21 cellular contexts compared by ENCODE assay signal in the genomic region with DNA sequence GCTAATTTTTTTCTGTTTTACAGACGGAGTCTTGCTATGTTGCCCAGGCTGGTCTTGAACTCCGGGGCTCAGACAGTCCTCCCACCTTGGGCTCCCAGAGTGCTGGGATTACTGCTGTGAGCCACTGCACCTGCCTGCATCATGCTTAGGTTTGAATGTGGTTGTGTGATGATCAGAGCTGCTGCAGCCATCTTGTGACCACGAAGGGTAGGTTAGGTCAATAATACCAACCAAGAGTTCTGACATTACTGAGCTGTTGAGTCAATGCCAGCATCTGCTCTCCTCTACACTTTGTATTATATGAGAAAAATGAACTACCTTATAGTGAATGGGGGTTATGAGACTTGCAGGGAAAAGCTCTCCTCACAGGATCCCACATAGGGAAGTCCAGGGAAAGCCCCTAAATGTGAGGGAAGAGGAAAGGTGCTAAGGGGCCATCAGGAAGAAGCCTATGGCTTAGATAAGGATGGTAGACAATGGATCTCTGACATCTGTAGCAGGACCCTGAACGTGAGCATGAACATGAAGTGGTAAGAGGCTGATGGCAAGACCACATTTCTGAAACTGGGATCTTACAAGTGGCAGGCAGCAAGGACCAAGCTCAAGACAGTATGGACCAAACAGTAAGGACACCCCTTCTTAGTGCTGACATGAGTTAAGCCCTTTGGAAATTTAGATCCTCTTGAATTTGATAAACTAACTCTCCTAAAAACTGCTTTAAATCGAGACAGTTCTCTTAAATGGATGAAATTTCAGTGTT.
DNase-seq lines count a peak whose midpoint lies in the region; TF ChIP-seq lines count a peak whose summit lies in the region.
"Had no signal": no experiment of that assay in that cellular context is flagged by ENCODE, and none has a peak within 500 bp of the region (broad histone marks: within the 10 kb centered on the region; RNA-seq: fewer than 3 reads in every experiment).

No MANE protein-coding gene starts in this region.

- H3K4me3 ChIP-seq in suprapubic skin, result no peak overlapping the region
- H3K4me3 ChIP-seq: cardiac muscle cell, lower lobe of right lung, right atrium auricular region had no signal

- no peak for DNase-seq in activated naive CD4-positive, alpha-beta T cell treated with anti-CD3 and anti-CD28 coated beads, Interleukin-2, amount 50 U/mL, for 16 hours
- DNase-seq in mesothelial cell of epicardium (ENCODE audit: low spot score in 2 of 2, unreplicated experiment in 2 of 2) (no peak), NCI-H146 treated with DMSO at 0.1 percent for 48 hours (lab: John Stamatoyannopoulos, UW; ENCODE audit: unreplicated experiment) (no peak), NCI-H2196 treated with DMSO at 0.1 percent for 48 hours (lab: John Stamatoyannopoulos, UW; ENCODE audit: unreplicated experiment) (no peak), suprapubic skin (ENCODE audit: low spot score in 2 of 2) (no peak)
- DNase-seq: activated CD4-positive, CD25-positive, alpha-beta regulatory T cell; activated CD8-positive, alpha-beta memory T cell treated with anti-CD3 and anti-CD28 coated beads for 24 hours; amygdala; lower lobe of right lung; NCI-H1417 treated with DMSO at 0.1 percent for 48 hours; NCI-H526; occipital lobe; SK-N-SH; T-helper 9 cell had no signal

- TF ChIP-seq CTCF in mesothelial cell of epicardium (IDR thresholded peaks at IDR 0.05; ENCODE audit: unreplicated experiment) (no peak), suprapubic skin (IDR thresholded peaks at IDR 0.05) (no peak)

- 94% methylated on average over 5 of the region's 5 CpGs for WGBS in suprapubic skin

- no peaks in the 10 kb centered on the region for H3K27me3 ChIP-seq in suprapubic skin
- H3K27me3 ChIP-seq: cardiac muscle cell, right atrium auricular region had no signal

- peaks cover 17% of the 10 kb centered on the region for H3K36me3 Mint-ChIP-seq in activated naive CD4-positive, alpha-beta T cell treated with anti-CD3 and anti-CD28 coated beads, Interleukin-2, amount 50 U/mL, for 24 hours
- peaks cover 15% of the 10 kb centered on the region for H3K36me3 Mint-ChIP-seq in activated naive CD8-positive, alpha-beta T cell
- peaks cover 37% of the 10 kb centered on the region for H3K36me3 Mint-ChIP-seq in mesothelial cell of epicardium

- peaks cover 10% of the 10 kb centered on the region for H3K4me1 ChIP-seq in suprapubic skin

- H3K27ac ChIP-seq in suprapubic skin, result no peak overlapping the region
- H3K27ac ChIP-seq: C4-2B, lower lobe of right lung, right atrium auricular region had no signal

- no peak for TF ChIP-seq EP300 in suprapubic skin (IDR thresholded peaks at IDR 0.05)

- H3K27me3 Mint-ChIP-seq in activated naive CD4-positive, alpha-beta T cell treated with anti-CD3 and anti-CD28 coated beads, Interleukin-2, amount 50 U/mL, for 24 hours, result no peaks in the 10 kb centered on the region
- no peaks in the 10 kb centered on the region for H3K27me3 Mint-ChIP-seq in activated naive CD8-positive, alpha-beta T cell
- H3K27me3 Mint-ChIP-seq in mesothelial cell of epicardium (ENCODE audit: low read depth), result no peaks in the 10 kb centered on the region
- H3K27me3 Mint-ChIP-seq: IgD-negative memory B cell had no signal

- no peak overlapping the region for H3K4me3 Mint-ChIP-seq in activated naive CD4-positive, alpha-beta T cell treated with anti-CD3 and anti-CD28 coated beads, Interleukin-2, amount 50 U/mL, for 24 hours
- H3K4me3 Mint-ChIP-seq in activated naive CD8-positive, alpha-beta T cell, result no peak overlapping the region
- H3K4me3 Mint-ChIP-seq in mesothelial cell of epicardium, result no peak overlapping the region
- H3K4me3 Mint-ChIP-seq: activated T-helper 1 cell treated with anti-CD3 and anti-CD28 coated beads, Interleukin-12 subunit alpha, Interleukin-12 subunit beta, Interleukin-2, Interleukin-4 antibody, amounts not matched to agents 30 ng/mL and 10 ng/mL and 1 ng/mL, durations not matched to agents 14 hours and 24 hours and 36 hours; IgD-negative memory B cell had no signal

- H3K36me3 ChIP-seq in suprapubic skin, result peaks cover 6% of the 10 kb centered on the region

- peak overlapping the region; percentile 23 for H3K27ac Mint-ChIP-seq in activated naive CD4-positive, alpha-beta T cell treated with anti-CD3 and anti-CD28 coated beads, Interleukin-2, amount 50 U/mL, for 24 hours
- peak overlapping the region; percentile 46 for H3K27ac Mint-ChIP-seq in activated naive CD8-positive, alpha-beta T cell
- H3K27ac Mint-ChIP-seq in mesothelial cell of epicardium, result peak overlapping the region; percentile 62
- H3K27ac Mint-ChIP-seq: activated T-helper 1 cell treated with anti-CD3 and anti-CD28 coated beads, Interleukin-12 subunit alpha, Interleukin-12 subunit beta, Interleukin-2, Interleukin-4 antibody, amounts not matched to agents 30 ng/mL and 10 ng/mL and 1 ng/mL, durations not matched to agents 14 hours and 24 hours and 36 hours; IgD-negative memory B cell had no signal

- H3K9me3 Mint-ChIP-seq in activated naive CD4-positive, alpha-beta T cell treated with anti-CD3 and anti-CD28 coated beads, Interleukin-2, amount 50 U/mL, for 24 hours, result peaks cover 3% of the 10 kb centered on the region
- no peaks in the 10 kb centered on the region for H3K9me3 Mint-ChIP-seq in activated naive CD8-positive, alpha-beta T cell (ENCODE audit: low read depth)
- H3K9me3 Mint-ChIP-seq in mesothelial cell of epicardium, result peaks cover 9% of the 10 kb centered on the region

- no peaks in the 10 kb centered on the region for H3K9me3 ChIP-seq in suprapubic skin
- H3K9me3 ChIP-seq: SK-N-SH had no signal

- peaks cover 45% of the 10 kb centered on the region for H3K4me1 Mint-ChIP-seq in activated naive CD4-positive, alpha-beta T cell treated with anti-CD3 and anti-CD28 coated beads, Interleukin-2, amount 50 U/mL, for 24 hours
- H3K4me1 Mint-ChIP-seq in activated naive CD8-positive, alpha-beta T cell (ENCODE audit: low read depth), result peaks cover 36% of the 10 kb centered on the region
- peaks cover 21% of the 10 kb centered on the region for H3K4me1 Mint-ChIP-seq in mesothelial cell of epicardium

- TF ChIP-seq POLR2A in suprapubic skin (IDR thresholded peaks at IDR 0.05), result no peak
